In the genomic region with DNA sequence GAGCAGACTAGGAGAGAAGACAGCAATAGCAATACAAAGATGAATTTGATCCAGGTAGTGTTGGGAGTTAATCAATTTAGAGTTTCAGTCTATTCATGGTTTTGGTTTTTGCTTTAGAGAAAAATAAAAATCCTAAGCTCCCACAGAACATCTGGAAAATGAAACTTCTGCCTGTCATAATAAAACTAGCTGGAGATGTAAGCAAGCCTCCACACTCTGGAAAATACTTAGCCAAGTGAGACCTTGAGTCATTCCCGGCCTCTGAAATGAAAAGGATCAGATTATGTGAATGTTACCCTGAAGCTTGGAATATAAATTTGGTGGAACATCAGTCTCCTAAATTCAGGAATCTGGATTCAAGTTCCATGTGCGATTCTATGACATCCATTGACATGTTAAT, we compare ENCODE assay signal across 27 cellular contexts.
"Had no signal": no experiment of that assay in that cellular context is flagged by ENCODE, and none has a peak within 500 bp of the region (broad histone marks: within the 10 kb centered on the region; RNA-seq: fewer than 3 reads in every experiment).

No MANE protein-coding gene starts in this region.

- H3K9me3 Mint-ChIP-seq: mesothelial cell of epicardium had no signal

- H3K4me1 ChIP-seq: foreskin keratinocyte, gastroesophageal sphincter had no signal

- H3K9me3 ChIP-seq: esophagus squamous epithelium, gastroesophageal sphincter, heart left ventricle, left lung, lower lobe of right lung, mucosa of descending colon had no signal

- H3K36me3 Mint-ChIP-seq: immature natural killer cell, mesothelial cell of epicardium had no signal

- DNase-seq: dermis blood vessel endothelial cell; dorsolateral prefrontal cortex; effector CD4-positive, alpha-beta T cell; effector memory CD4-positive, alpha-beta T cell; erythroblast; esophagus squamous epithelium; foreskin keratinocyte; heart left ventricle; hypothalamus; immature natural killer cell; islet precursor cell; kidney; kidney glomerular epithelial cell; left colon; left lung; left ventricle myocardium superior; lower lobe of right lung; mesenchymal stem cell; mucosa of descending colon had no signal

- ATAC-seq: esophagus mucosa, foreskin keratinocyte, gastroesophageal sphincter, heart left ventricle, left colon, left lung, left ventricle myocardium superior, lower lobe of right lung, mucosa of descending colon had no signal

- H3K4me3 Mint-ChIP-seq: immature natural killer cell, mesothelial cell of epicardium had no signal

- FAIRE-seq: colon, frontal cortex, kidney had no signal

- H3K4me3 ChIP-seq: coronary artery, dorsolateral prefrontal cortex, esophagus squamous epithelium, gastroesophageal sphincter, heart left ventricle, hepatocyte, left lung, lower lobe of right lung, mucosa of descending colon had no signal

- H3K27me3 ChIP-seq: esophagus squamous epithelium, gastroesophageal sphincter, heart left ventricle, hepatocyte, left lung had no signal

- H3K27ac Mint-ChIP-seq: immature natural killer cell, mesothelial cell of epicardium had no signal

- H3K27ac ChIP-seq: coronary artery, dorsolateral prefrontal cortex, epithelial cell of prostate, esophagus squamous epithelium, foreskin keratinocyte, gastroesophageal sphincter, left lung, lower lobe of right lung had no signal

- H3K36me3 ChIP-seq: esophagus squamous epithelium, gastroesophageal sphincter, heart left ventricle, left lung, lower lobe of right lung had no signal
